Comparison of ENCODE assay signal across 21 cellular contexts in genomic region chr10:21369697-21370096, GRCh38.
DNase-seq lines count a peak whose midpoint lies in the region; ATAC-seq and TF ChIP-seq lines count a peak whose summit lies in the region.
"Had no signal": no experiment of that assay in that cellular context is flagged by ENCODE, and none has a peak within 500 bp of the region (broad histone marks: within the 10 kb centered on the region; RNA-seq: fewer than 3 reads in every experiment).

No MANE protein-coding gene starts in this region.

- H2AFZ ChIP-seq in fibroblast of lung (ENCODE audit: low read length) (peak overlapping the region; percentile 41), parathyroid adenoma (peak overlapping the region; percentile 77)
- H2AFZ ChIP-seq: hepatocyte had no signal

- no peak overlapping the region for H3K4me2 ChIP-seq in fibroblast of lung (ENCODE audit: extremely low read depth, insufficient read depth, low read length)
- H3K4me2 ChIP-seq in parathyroid adenoma (ENCODE audit: low read length) = no peak overlapping the region
- H3K4me2 ChIP-seq: BLaER1 treated with 17β-estradiol and CSF1 and Interleukin-3, amounts not matched to agents 10 nM and 100 nM; hepatocyte had no signal

- H3K4me1 ChIP-seq in RWPE2 (ENCODE audit: insufficient read depth, poor library complexity, severe bottlenecking) (peaks cover 42% of the 10 kb centered on the region), fibroblast of lung (ENCODE audit: control insufficient read depth, extremely low read depth, insufficient read depth, low read length) (peaks cover 12% of the 10 kb centered on the region), parathyroid adenoma (peaks cover 29% of the 10 kb centered on the region)

- H3K79me2 ChIP-seq in fibroblast of lung (ENCODE audit: control insufficient read depth, insufficient read depth, low read length) (no peaks in the 10 kb centered on the region), parathyroid adenoma (no peaks in the 10 kb centered on the region)
- H3K79me2 ChIP-seq: hepatocyte had no signal

- H3K9me3 ChIP-seq in RWPE2 (ENCODE audit: severe bottlenecking) (no peaks in the 10 kb centered on the region), fibroblast of lung (ENCODE audit: control insufficient read depth, insufficient read depth, low read depth, low read length) (no peaks in the 10 kb centered on the region), parathyroid adenoma (ENCODE audit: control insufficient read depth, low read length) (no peaks in the 10 kb centered on the region)
- H3K9me3 ChIP-seq: adrenal gland; BLaER1 treated with 17β-estradiol and CSF1 and Interleukin-3, amounts not matched to agents 10 nM and 100 nM had no signal

- H3K27me3 ChIP-seq in RWPE2 (ENCODE audit: insufficient read depth, poor library complexity, severe bottlenecking) (no peaks in the 10 kb centered on the region), fibroblast of lung (ENCODE audit: control insufficient read depth, insufficient read depth, low read length) (no peaks in the 10 kb centered on the region), parathyroid adenoma (ENCODE audit: control insufficient read depth, insufficient read depth, low read length) (no peaks in the 10 kb centered on the region)
- H3K27me3 ChIP-seq: adrenal gland; BLaER1 treated with 17β-estradiol and CSF1 and Interleukin-3, amounts not matched to agents 10 nM and 100 nM; hepatocyte had no signal

- H3K9ac ChIP-seq in fibroblast of lung (ENCODE audit: insufficient read depth, low read length) (no peak overlapping the region), parathyroid adenoma (no peak overlapping the region)
- H3K9ac ChIP-seq: BLaER1 treated with 17β-estradiol and CSF1 and Interleukin-3, amounts not matched to agents 10 nM and 100 nM had no signal

- TF ChIP-seq CTCF in RWPE2 (IDR thresholded peaks at IDR 0.05; ENCODE audit: poor library complexity, severe bottlenecking) (no peak), fibroblast of lung (conservative IDR thresholded peaks at IDR 0.05 in 1 of 2, IDR thresholded peaks at IDR 0.05 in 1 of 2; ENCODE audit: low read depth in 1 of 2, low read length in 2 of 2) (no peak), parathyroid adenoma (IDR thresholded peaks at IDR 0.05) (no peak)

- ATAC-seq in RWPE2 (ENCODE audit: low read depth) (no peak), esophagus mucosa (no peak), GM18861 (IDR thresholded peaks at IDR 0.05; ENCODE audit: unreplicated experiment) (no peak)
- ATAC-seq: activated CD4-positive, alpha-beta T cell treated with anti-CD3 and anti-CD28 coated beads for 36 hours had no signal

- H3K4me3 ChIP-seq in RWPE2 (ENCODE audit: severe bottlenecking) (no peak overlapping the region), fibroblast of lung (replicated peaks in 1 of 4; ENCODE audit: control extremely low read depth in 1 of 4, insufficient read depth in 1 of 4, low read depth in 3 of 4, low read length in 4 of 4) (no peak overlapping the region), parathyroid adenoma (ENCODE audit: low read depth, low read length) (peak overlapping the region; percentile 28)
- H3K4me3 ChIP-seq: adrenal gland; BLaER1 treated with 17β-estradiol and CSF1 and Interleukin-3, amounts not matched to agents 10 nM and 100 nM; hepatocyte had no signal

- H3K27ac ChIP-seq in RWPE2 (ENCODE audit: poor library complexity, severe bottlenecking) (peak overlapping the region; percentile 45), fibroblast of lung (ENCODE audit: insufficient read depth, low read length) (no peak overlapping the region), parathyroid adenoma (peak overlapping the region; percentile 93)
- H3K27ac ChIP-seq: BLaER1 treated with 17β-estradiol and CSF1 and Interleukin-3, amounts not matched to agents 10 nM and 100 nM; hepatocyte had no signal

- DNase-seq in HT1080 (ENCODE audit: low read depth) = peak; percentile 15
- DNase-seq in RWPE2 (ENCODE audit: low spot score) = no peak
- DNase-seq in fibroblast of lung (ENCODE audit: low read depth in 2 of 2) = peak; percentile 22 to 46
- no peak for DNase-seq in KG1 (lab: John Stamatoyannopoulos, UW)
- DNase-seq: activated CD8-positive, alpha-beta memory T cell treated with anti-CD3 and anti-CD28 coated beads, Interleukin-2, amount 50 U/mL, for 4 hours; activated effector memory CD4-positive, alpha-beta T cell treated with anti-CD3 and anti-CD28 coated beads, Interleukin-2, amount 50 U/mL, for 16 hours; central memory CD4-positive, alpha-beta T cell; effector CD8-positive, alpha-beta T cell; kidney; midbrain; NCI-H187 treated with DMSO at 0.1 percent for 48 hours; NCI-H510A treated with DMSO at 0.1 percent for 48 hours; retina; SIG-M5 had no signal

- H4K20me1 ChIP-seq in fibroblast of lung (ENCODE audit: control insufficient read depth, extremely low read depth, insufficient read depth, low read length) = no peaks in the 10 kb centered on the region
- H4K20me1 ChIP-seq: BLaER1 treated with 17β-estradiol and CSF1 and Interleukin-3, amounts not matched to agents 10 nM and 100 nM had no signal

- no peaks in the 10 kb centered on the region for H3K36me3 ChIP-seq in RWPE2 (ENCODE audit: low read depth)
- H3K36me3 ChIP-seq in fibroblast of lung (ENCODE audit: control insufficient read depth, insufficient read depth, low read length) = no peaks in the 10 kb centered on the region
- no peaks in the 10 kb centered on the region for H3K36me3 ChIP-seq in parathyroid adenoma (ENCODE audit: control insufficient read depth, insufficient read depth, low read length)
- H3K36me3 ChIP-seq: adrenal gland; BLaER1 treated with 17β-estradiol and CSF1 and Interleukin-3, amounts not matched to agents 10 nM and 100 nM had no signal

Comparison
In these comparisons a context has a peak if more than half of its experiments do, and no peak if none do; other contexts are left out.
1. DNase-seq: peak in HT1080 (single experiment) and fibroblast of lung (2 of 2); none in RWPE2 (single experiment) and KG1 (single experiment).